ENCODE assay signal across 8 cellular contexts in the genomic region with DNA sequence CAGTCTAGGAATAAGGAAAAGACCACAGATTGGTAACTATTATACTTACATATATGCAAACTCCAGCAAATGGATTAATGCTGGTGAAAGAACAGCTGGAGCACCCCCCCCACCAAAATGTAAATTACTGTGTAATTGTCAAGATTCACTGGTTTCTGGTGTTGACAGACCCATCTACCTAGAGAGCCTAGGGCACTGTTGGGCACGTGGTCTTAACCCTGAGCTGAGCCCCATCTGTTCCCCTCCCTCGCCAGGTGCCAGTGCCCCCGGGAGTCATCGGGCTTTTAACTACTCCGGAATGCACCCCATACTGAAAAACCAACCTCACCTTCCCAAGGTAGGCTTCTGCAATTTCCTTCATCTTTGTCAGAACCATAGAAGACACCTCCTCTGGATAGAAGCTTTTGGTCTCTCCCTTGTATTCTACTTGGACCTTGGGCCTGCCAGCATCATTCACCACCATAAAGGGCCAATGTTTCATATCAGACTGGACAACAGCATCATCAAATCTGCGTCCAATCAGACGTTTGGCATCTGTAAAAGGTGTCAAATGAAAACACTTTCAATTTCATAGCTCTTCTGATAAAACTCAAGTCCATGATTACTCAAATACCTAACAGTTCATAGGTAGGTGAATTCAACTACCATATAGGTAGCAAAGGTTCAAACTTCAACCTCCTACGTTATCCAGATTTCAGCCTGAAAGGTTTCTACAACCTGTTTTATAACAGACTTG. TPM values are rescaled to one million over a fixed set of nuclear protein-coding genes. Genes with fewer than 3 reads are reported as not detected.
DNase-seq lines count a peak whose midpoint lies in the region; ATAC-seq and TF ChIP-seq lines count a peak whose summit lies in the region.

No MANE protein-coding gene starts in this region.

- no peak for TF ChIP-seq POLR2A in right lobe of liver (IDR thresholded peaks at IDR 0.05)

- H3K9me3 ChIP-seq in ascending aorta (no peaks in the 10 kb centered on the region), right lobe of liver (no peaks in the 10 kb centered on the region), tibial artery (no peaks in the 10 kb centered on the region)

- intact Hi-C loops in ascending aorta (cut with DNase I): loop anchor here (5.0 kb wide), 2 partner anchors 132 to 178 kb away; a partner anchor contains a TSS
- intact Hi-C loops in right lobe of liver (cut with DNase I): no loop called here
- intact Hi-C loops in tibial artery (cut with DNase I; ENCODE audit: low total_unique reads): no loop called here

- peaks cover 6 to 57% of the 10 kb centered on the region in 2 donors for H3K4me1 ChIP-seq in ascending aorta
- peaks cover 0 to 37% (median 0%) of the 10 kb centered on the region in 4 donors for H3K4me1 ChIP-seq in right lobe of liver
- peaks cover 0 to 73% (median 57%) of the 10 kb centered on the region in 4 donors for H3K4me1 ChIP-seq in tibial artery

- peak overlapping the region; percentile 11 to 100 for H3K27ac ChIP-seq in ascending aorta
- H3K27ac ChIP-seq in right lobe of liver: peak overlapping the region in 2 of 3 donors; percentile 100
- peak overlapping the region; percentile 100 for H3K27ac ChIP-seq in tibial artery

- H3K36me3 ChIP-seq in ascending aorta (peaks cover 54 to 59% of the 10 kb centered on the region in 2 donors), right lobe of liver (peaks cover 12 to 57% (median 40%) of the 10 kb centered on the region in 4 donors), tibial artery (peaks cover 51 to 56% (median 52%) of the 10 kb centered on the region in 3 donors)

- H3K27me3 Mint-ChIP-seq in HFFc6 (ENCODE audit: insufficient read depth): peaks cover 37% of the 10 kb centered on the region

- H3K27ac Mint-ChIP-seq in HFFc6: peak overlapping the region; percentile 98

- WGBS in right lobe of liver (ENCODE audit: insufficient coverage, low coverage, low lambda C conversion rate, missing lambda C conversion rate): 2% methylated on average over 8 of the region's 8 CpGs

- ATAC-seq in right lobe of liver (no peak), HG03432 (IDR thresholded peaks at IDR 0.05; ENCODE audit: unreplicated experiment) (no peak)

- peaks cover 53% of the 10 kb centered on the region for H3K36me3 Mint-ChIP-seq in HFFc6 (ENCODE audit: low read depth)

- H3K9me3 Mint-ChIP-seq in HFFc6: peaks cover 11% of the 10 kb centered on the region

- H3K27me3 ChIP-seq in ascending aorta (no peaks in the 10 kb centered on the region), right lobe of liver (no peaks in the 10 kb centered on the region), tibial artery (no peaks in the 10 kb centered on the region)

- no peak for DNase-seq in AG10803 (ENCODE audit: low read depth)
- DNase-seq in HFFc6: no peak
- DNase-seq in ascending aorta (ENCODE audit: low spot score in 2 of 2): no peak
- no peak for DNase-seq in right lobe of liver
- no peak for DNase-seq in tibial artery
- no peak for DNase-seq in stimulated activated naive CD4-positive, alpha-beta T cell treated with Interleukin-2 at 50 U/mL for 16 hours (lab: John Stamatoyannopoulos, UW)
- no peak for DNase-seq in nucleus accumbens (lab: John Stamatoyannopoulos, UW)

- TF ChIP-seq CTCF in AG10803 (conservative IDR thresholded peaks at IDR 0.05; ENCODE audit: low read length) (no peak), HFFc6 (IDR thresholded peaks at IDR 0.05) (no peak), ascending aorta (IDR thresholded peaks at IDR 0.05) (no peak), right lobe of liver (IDR thresholded peaks at IDR 0.05) (no peak), tibial artery (IDR thresholded peaks at IDR 0.05) (no peak)

- H3K4me3 ChIP-seq in AG10803 (ENCODE audit: low read length) (peak overlapping the region; percentile 98), ascending aorta (peak overlapping the region; percentile 83 to 88), right lobe of liver (peak overlapping the region; percentile 86 to 99 (median 97)), tibial artery (peak overlapping the region; percentile 87 to 96)

- peak overlapping the region; percentile 100 for H3K4me3 Mint-ChIP-seq in HFFc6

- peaks cover 61% of the 10 kb centered on the region for H3K4me1 Mint-ChIP-seq in HFFc6 (ENCODE audit: low read depth)

RNA-seq across cellular contexts. Expression of a gene that starts 1.5 kb away (rescaled TPM):
- total RNA-seq in HFFc6 (2021; fragmentation: NEBNext Ultra II Directional; extraction: Animal tissue kit (Norgen Biotek cat#: 25700)): 1,000 to 10,000 TPM; 1,520 to 2,256 (median 2,072) TPM
- 619 TPM for total RNA-seq in ascending aorta
- total RNA-seq in right lobe of liver: 100 to 1,000 TPM; 388 to 894 (median 659) TPM
